Comparison of ENCODE assay signal across 12 cellular contexts in genomic region chr3:63724987-63725386, GRCh38.
A peak's percentile ranks its signal among the peaks of the same experiment; 100 is the strongest.
DNase-seq lines count a peak whose midpoint lies in the region; TF ChIP-seq lines count a peak whose summit lies in the region.
"Had no signal": no experiment of that assay in that cellular context is flagged by ENCODE, and none has a peak within 500 bp of the region (broad histone marks: within the 10 kb centered on the region; RNA-seq: fewer than 3 reads in every experiment).

No MANE protein-coding gene starts in this region.

- H3K9me3 Mint-ChIP-seq in activated CD4-positive, alpha-beta T cell treated with anti-CD3 and anti-CD28 coated beads, Interleukin-2, amount 10 ng/mL, durations not matched to agents 7 days and 5 days = peaks cover 2% of the 10 kb centered on the region

- H3K36me3 Mint-ChIP-seq in activated CD4-positive, alpha-beta T cell treated with anti-CD3 and anti-CD28 coated beads, Interleukin-2, amount 10 ng/mL, durations not matched to agents 7 days and 5 days (ENCODE audit: low read depth) = no peaks in the 10 kb centered on the region

- H3K27ac Mint-ChIP-seq in activated CD4-positive, alpha-beta T cell treated with anti-CD3 and anti-CD28 coated beads, Interleukin-2, amount 10 ng/mL, durations not matched to agents 7 days and 5 days = no peak overlapping the region

- no peak overlapping the region for H3K4me3 ChIP-seq in fibroblast of villous mesenchyme (ENCODE audit: low read depth, low read length)

- POLR2A ChIA-PET in activated CD4-positive, alpha-beta T cell treated with anti-CD3 and anti-CD28 coated beads, Interleukin-2, amount 10 ng/mL, durations not matched to agents 7 days and 5 days (lab: Charles Lee) = no interaction called here

- no peaks in the 10 kb centered on the region for H3K27me3 Mint-ChIP-seq in activated CD4-positive, alpha-beta T cell treated with anti-CD3 and anti-CD28 coated beads, Interleukin-2, amount 10 ng/mL, durations not matched to agents 7 days and 5 days

- CTCF ChIA-PET in activated CD4-positive, alpha-beta T cell treated with anti-CD3 and anti-CD28 coated beads, Interleukin-2, amount 10 ng/mL, durations not matched to agents 7 days and 5 days (lab: Charles Lee) = interaction anchor here (0.7 kb wide), 1 partner anchor 119 kb away, joined by 5 read pairs; no protein-coding TSS in a partner anchor

- no peak for TF ChIP-seq CTCF in fibroblast of villous mesenchyme (IDR thresholded peaks at IDR 0.05; ENCODE audit: insufficient read depth, low read depth, low read length)

- H3K4me1 Mint-ChIP-seq in activated CD4-positive, alpha-beta T cell treated with anti-CD3 and anti-CD28 coated beads, Interleukin-2, amount 10 ng/mL, durations not matched to agents 7 days and 5 days = no peaks in the 10 kb centered on the region

- DNase-seq in GM04504 (ENCODE audit: low read depth) = peak; percentile 58
- DNase-seq in SW480 (ENCODE audit: low spot score) = peak; percentile 32
- peak; percentile 24 for DNase-seq in fibroblast of villous mesenchyme (ENCODE audit: low read depth)
- DNase-seq in renal cortical epithelial cell (ENCODE audit: low read depth) = peak; percentile 94
- no peak for DNase-seq in NCI-H1417 (lab: John Stamatoyannopoulos, UW)
- DNase-seq in stimulated activated CD4-positive, alpha-beta T cell treated with anti-CD3 and anti-CD28 coated beads, Interleukin-4, amount 100 ng/mL, for 1 hour = no peak
- no peak for DNase-seq in DMS 273 treated with DMSO at 0.1 percent for 48 hours (lab: John Stamatoyannopoulos, UW)
- DNase-seq in activated CD4-positive, alpha-beta T cell treated with anti-CD3 and anti-CD28 coated beads, Interleukin-2, amount 10 ng/mL, durations not matched to agents 7 days and 5 days = no peak
- DNase-seq: activated naive CD4-positive, alpha-beta T cell; DMS153; effector CD8-positive, alpha-beta T cell; NCI-H146 had no signal

- H3K4me3 Mint-ChIP-seq in activated CD4-positive, alpha-beta T cell treated with anti-CD3 and anti-CD28 coated beads, Interleukin-2, amount 10 ng/mL, durations not matched to agents 7 days and 5 days = no peak overlapping the region

Comparison
In these comparisons a context has a peak if more than half of its experiments do, and no peak if none do; other contexts are left out.
1. DNase-seq: peak in GM04504 (single experiment), SW480 (single experiment), fibroblast of villous mesenchyme (single experiment) and renal cortical epithelial cell (single experiment); none in NCI-H1417 (0 of 3), stimulated activated CD4-positive, alpha-beta T cell treated with anti-CD3 and anti-CD28 coated beads, Interleukin-4, amount 100 ng/mL, for 1 hour (single experiment), DMS 273 treated with DMSO at 0.1 percent for 48 hours (single experiment) and activated CD4-positive, alpha-beta T cell treated with anti-CD3 and anti-CD28 coated beads, Interleukin-2, amount 10 ng/mL, durations not matched to agents 7 days and 5 days (single experiment).